ENCODE assay signal across 9 cellular contexts in the genomic region with DNA sequence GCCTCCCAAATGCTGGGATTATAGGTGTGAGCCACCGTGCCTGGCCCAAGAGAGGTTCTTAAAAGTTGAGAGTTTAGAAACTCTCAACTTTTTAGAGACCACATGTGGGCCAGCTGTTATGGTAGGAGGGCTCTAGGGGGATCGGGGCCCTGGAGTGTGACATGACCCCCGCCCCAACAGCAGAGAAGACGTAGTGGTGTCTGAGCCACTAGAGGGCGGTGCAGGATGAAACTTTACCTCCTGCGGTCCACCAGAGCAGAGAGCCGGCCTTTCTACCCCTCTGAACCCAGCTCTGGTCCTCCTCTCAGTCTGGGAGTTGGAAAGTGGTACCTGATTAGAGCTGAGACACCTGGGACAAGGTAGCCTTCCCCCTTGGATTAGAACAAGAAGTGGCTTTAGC. TPM values are rescaled to one million over a fixed set of nuclear protein-coding genes. Genes with fewer than 3 reads are reported as not detected.
DNase-seq lines count a peak whose midpoint lies in the region; ATAC-seq and TF ChIP-seq lines count a peak whose summit lies in the region.
"Had no signal": no experiment of that assay in that cellular context is flagged by ENCODE, and none has a peak within 500 bp of the region (broad histone marks: within the 10 kb centered on the region; RNA-seq: fewer than 3 reads in every experiment).

No MANE protein-coding gene starts in this region.

- TF ChIP-seq RAD21 in HCT116 (IDR thresholded peaks at IDR 0.05; ENCODE audit: low read depth): peak; percentile 74

- peaks cover 50% of the 10 kb centered on the region for H3K36me3 Mint-ChIP-seq in activated CD8-positive, alpha-beta memory T cell treated with anti-CD3 and anti-CD28 coated beads, Interleukin-2, amount 10 ng/mL, durations not matched to agents 7 days and 5 days
- H3K36me3 Mint-ChIP-seq in naive thymus-derived CD4-positive, alpha-beta T cell: peaks cover 6 to 56% (median 16%) of the 10 kb centered on the region in 5 donors

- no peak overlapping the region for H3K4me3 ChIP-seq in BE2C (ENCODE audit: low read depth, low read length)
- H3K4me3 ChIP-seq in HCT116 (replicated peaks in 1 of 2; ENCODE audit: low read depth in 1 of 2, low read length in 2 of 2): no peak overlapping the region
- H3K4me3 ChIP-seq in epithelial cell of esophagus (ENCODE audit: low read length): no peak overlapping the region
- no peak overlapping the region for H3K4me3 ChIP-seq in naive thymus-derived CD4-positive, alpha-beta T cell (ENCODE audit: low read length)
- H3K4me3 ChIP-seq in transverse colon: no peak overlapping the region
- H3K4me3 ChIP-seq: lung had no signal

- CTCF ChIA-PET in HCT116 (lab: Charles Lee): interaction anchor here (0.8 to 5.5 kb wide), 8 partner anchors 8 to 137 kb away, joined by 3 to 46 read pairs (median 4); partner anchors contain the start of genes CDK5RAP3 and SCRN2
- CTCF ChIA-PET in activated CD8-positive, alpha-beta memory T cell treated with anti-CD3 and anti-CD28 coated beads, Interleukin-2, amount 10 ng/mL, durations not matched to agents 7 days and 5 days (lab: Charles Lee): interaction anchor here (0.6 to 15.7 kb wide), 23 partner anchors 8 to 671 kb away, joined by 3 to 383 read pairs (median 6); partner anchors contain the start of genes CDK5RAP3, PNPO, PRR15L and SCRN2
- CTCF ChIA-PET in naive thymus-derived CD4-positive, alpha-beta T cell (lab: Charles Lee): interaction anchor here (0.7 to 1.7 kb wide), 9 partner anchors 8 to 548 kb away, joined by 3 to 12 read pairs (median 3); partner anchors contain the start of gene CDK5RAP3

- peaks cover 48% of the 10 kb centered on the region for H3K4me1 ChIP-seq in BE2C
- no peaks in the 10 kb centered on the region for H3K4me1 ChIP-seq in HCT116 (ENCODE audit: control insufficient read depth in 1 of 2, insufficient read depth in 2 of 2, low read length in 2 of 2)
- peaks cover 0 to 5% of the 10 kb centered on the region in 2 donors for H3K4me1 ChIP-seq in naive thymus-derived CD4-positive, alpha-beta T cell (ENCODE audit: control insufficient read depth in 2 of 2, insufficient read depth in 2 of 2, low read length in 2 of 2)
- no peaks in the 10 kb centered on the region for H3K4me1 ChIP-seq in transverse colon

- H3K27ac ChIP-seq in HCT116 (ENCODE audit: low read depth, low read length) (no peak overlapping the region), transverse colon (no peak overlapping the region)
- no peak overlapping the region for H3K27ac ChIP-seq in naive thymus-derived CD4-positive, alpha-beta T cell (ENCODE audit: low read depth, low read length)

- no peaks in the 10 kb centered on the region for H4K20me1 ChIP-seq in HCT116 (ENCODE audit: insufficient read depth)

- TF ChIP-seq CTCF in BE2C (IDR thresholded peaks at IDR 0.05; ENCODE audit: low read depth, low read length): peak; percentile 89
- peak; percentile 73 to 88 (median 84) for TF ChIP-seq CTCF in HCT116 (IDR thresholded peaks at IDR 0.05 in 2 of 3, conservative IDR thresholded peaks at IDR 0.05 in 1 of 3; ENCODE audit: borderline replicate concordance in 1 of 3, insufficient read depth in 1 of 3, low read depth in 2 of 3, low read length in 2 of 3)
- TF ChIP-seq CTCF in epithelial cell of esophagus (IDR thresholded peaks at IDR 0.05; ENCODE audit: insufficient read depth, low read depth, low read length, missing control alignments): peak; percentile 68
- peak; percentile 56 to 69 (median 62) for TF ChIP-seq CTCF in transverse colon (IDR thresholded peaks at IDR 0.05)

- H3K36me3 ChIP-seq in BE2C (peaks cover 67% of the 10 kb centered on the region), HCT116 (ENCODE audit: control insufficient read depth in 1 of 2, insufficient read depth in 2 of 2, low read length in 2 of 2) (peaks cover 61 to 72% of the 10 kb centered on the region in 2 experiments), transverse colon (peaks cover 0 to 39% (median 16%) of the 10 kb centered on the region in 4 donors)
- H3K36me3 ChIP-seq in naive thymus-derived CD4-positive, alpha-beta T cell (ENCODE audit: control insufficient read depth in 2 of 3, insufficient read depth in 3 of 3, low read length in 3 of 3): peaks cover 6 to 95% (median 17%) of the 10 kb centered on the region in 3 experiments

- no peaks in the 10 kb centered on the region for H3K9me3 Mint-ChIP-seq in activated CD8-positive, alpha-beta memory T cell treated with anti-CD3 and anti-CD28 coated beads, Interleukin-2, amount 10 ng/mL, durations not matched to agents 7 days and 5 days (ENCODE audit: low read depth)
- H3K9me3 Mint-ChIP-seq in naive thymus-derived CD4-positive, alpha-beta T cell: no peaks in the 10 kb centered on the region

- POLR2A ChIA-PET in HCT116 (lab: Charles Lee): no interaction called here
- POLR2A ChIA-PET in naive thymus-derived CD4-positive, alpha-beta T cell (lab: Charles Lee): interaction anchor here (0.8 kb wide), 1 partner anchor 83 kb away, joined by 3 read pairs; no protein-coding TSS in a partner anchor

- no peaks in the 10 kb centered on the region for H3K9me3 ChIP-seq in BE2C
- H3K9me3 ChIP-seq in HCT116 (ENCODE audit: control insufficient read depth in 1 of 2, insufficient read depth in 1 of 2, low read depth in 1 of 2, low read length in 2 of 2): no peaks in the 10 kb centered on the region
- no peaks in the 10 kb centered on the region for H3K9me3 ChIP-seq in naive thymus-derived CD4-positive, alpha-beta T cell (ENCODE audit: control insufficient read depth in 2 of 3, low read length in 3 of 3)
- H3K9me3 ChIP-seq in transverse colon: no peaks in the 10 kb centered on the region

- peaks cover 30% of the 10 kb centered on the region for H3K4me1 Mint-ChIP-seq in activated CD8-positive, alpha-beta memory T cell treated with anti-CD3 and anti-CD28 coated beads, Interleukin-2, amount 10 ng/mL, durations not matched to agents 7 days and 5 days
- H3K4me1 Mint-ChIP-seq in naive thymus-derived CD4-positive, alpha-beta T cell: peaks cover 0 to 12% (median 4%) of the 10 kb centered on the region in 7 donors

- H2AFZ ChIP-seq in HCT116 (ENCODE audit: low read depth, low read length, poor library complexity, severe bottlenecking): no peak overlapping the region

- no peak for TF ChIP-seq EP300 in transverse colon (IDR thresholded peaks at IDR 0.05; ENCODE audit: low read depth)

- ATAC-seq in HCT116 (peak; percentile 88), GM21423 (IDR thresholded peaks at IDR 0.05; ENCODE audit: unreplicated experiment) (no peak)
- ATAC-seq in activated CD8-positive, alpha-beta memory T cell treated with anti-CD3 and anti-CD28 coated beads, Interleukin-2, amount 10 ng/mL, durations not matched to agents 7 days and 5 days: peak; percentile 83
- peak; percentile 78 for ATAC-seq in naive thymus-derived CD4-positive, alpha-beta T cell

- DNase-seq in BE2C (peak; percentile 84), HCT116 (ENCODE audit: low read depth, low spot score) (no peak), NCI-H748 (lab: John Stamatoyannopoulos, UW; ENCODE audit: unreplicated experiment) (peak; percentile 61), epithelial cell of esophagus (ENCODE audit: low read depth) (peak; percentile 58), transverse colon (peak; percentile 50)
- peak; percentile 76 for DNase-seq in activated CD8-positive, alpha-beta memory T cell treated with anti-CD3 and anti-CD28 coated beads, Interleukin-2, amount 10 ng/mL, durations not matched to agents 7 days and 5 days
- DNase-seq in naive thymus-derived CD4-positive, alpha-beta T cell: peak in 7 of 9 donors; percentile 18 to 52 (median 35)

- H3K27me3 ChIP-seq in BE2C (no peaks in the 10 kb centered on the region), HCT116 (ENCODE audit: insufficient read depth, low read length) (no peaks in the 10 kb centered on the region), transverse colon (no peaks in the 10 kb centered on the region)
- H3K27me3 ChIP-seq in naive thymus-derived CD4-positive, alpha-beta T cell (ENCODE audit: control insufficient read depth in 2 of 2, insufficient read depth in 2 of 2, low read length in 2 of 2): no peaks in the 10 kb centered on the region

- H3K27ac Mint-ChIP-seq in activated CD8-positive, alpha-beta memory T cell treated with anti-CD3 and anti-CD28 coated beads, Interleukin-2, amount 10 ng/mL, durations not matched to agents 7 days and 5 days: no peak overlapping the region
- H3K27ac Mint-ChIP-seq in naive thymus-derived CD4-positive, alpha-beta T cell: no peak overlapping the region

- no peak overlapping the region for H3K4me3 Mint-ChIP-seq in activated CD8-positive, alpha-beta memory T cell treated with anti-CD3 and anti-CD28 coated beads, Interleukin-2, amount 10 ng/mL, durations not matched to agents 7 days and 5 days
- no peak overlapping the region for H3K4me3 Mint-ChIP-seq in naive thymus-derived CD4-positive, alpha-beta T cell

- H3K4me2 ChIP-seq in HCT116 (ENCODE audit: low read length): no peak overlapping the region

- H3K9ac ChIP-seq in HCT116 (ENCODE audit: low read length): no peak overlapping the region

- in situ Hi-C loops in transverse colon (cut with MboI; ENCODE audit: low pct_ligation_motif_present in 1 of 4, low pct_unique_long_range_greater_than_20kb in 1 of 4, low sequenced_read_pairs in 3 of 4): no loop called here

- RAD21 ChIA-PET in HCT116 (lab: Charles Lee; ENCODE audit: low non-redundant PET in 1 of 2, low total read pairs in 2 of 2, uncharacterized antibody in 2 of 2, unreplicated experiment in 2 of 2): interaction anchor here in 1 of 2 experiments (0.7 to 1.4 kb wide), 3 partner anchors 37 to 102 kb away, joined by 4 read pairs; no protein-coding TSS in a partner anchor

- intact Hi-C loops in HCT116 (cut with micrococcal nuclease): loop anchor here (1.0 kb wide), 1 partner anchor 40 kb away; no protein-coding TSS in a partner anchor
- intact Hi-C loops in naive thymus-derived CD4-positive, alpha-beta T cell (cut with micrococcal nuclease): loop anchor here (1.0 to 5.0 kb wide), 3 partner anchors 46 to 154 kb away; no protein-coding TSS in a partner anchor
- intact Hi-C loops in transverse colon (cut with DNase I; ENCODE audit: low total_unique reads): no loop called here

- BruUV-seq in HCT116 (replicated peaks; lab: Mats Ljungman, UMichigan): no TSS peak

- H3K79me2 ChIP-seq in HCT116 (ENCODE audit: insufficient read depth, low read length): no peaks in the 10 kb centered on the region

- no peaks in the 10 kb centered on the region for H3K27me3 Mint-ChIP-seq in activated CD8-positive, alpha-beta memory T cell treated with anti-CD3 and anti-CD28 coated beads, Interleukin-2, amount 10 ng/mL, durations not matched to agents 7 days and 5 days
- H3K27me3 Mint-ChIP-seq in naive thymus-derived CD4-positive, alpha-beta T cell: no peaks in the 10 kb centered on the region

- no peaks in the 10 kb centered on the region for H3K9me2 ChIP-seq in HCT116 (ENCODE audit: insufficient read depth)

- no peak for TF ChIP-seq POLR2A in HCT116 (IDR thresholded peaks at IDR 0.05; ENCODE audit: borderline replicate concordance, extremely low read depth, insufficient read depth, insufficient read length)
- TF ChIP-seq POLR2A in transverse colon (IDR thresholded peaks at IDR 0.05): no peak

- WGBS in transverse colon (ENCODE audit: low coverage in 1 of 2), 2 donors: 17% methylated on average over 7 of the region's 7 CpGs; no CpG with 5 or more reads in 1 of the 2 donors

RNA-seq across cellular contexts. Expression of gene CDK5RAP3, which starts 7.4 kb away (rescaled TPM):
- 175 TPM for polyA plus RNA-seq in BE2C (2012; ENCODE audit: insufficient read depth, insufficient read length, low read depth)
- total RNA-seq in HCT116 (2021; ENCODE audit: unreplicated experiment): 255 TPM
- polyA plus RNA-seq in HCT116 (2012): 315 and 319 TPM in 2 replicates
- total RNA-seq in activated CD8-positive, alpha-beta memory T cell treated with anti-CD3 and anti-CD28 coated beads, Interleukin-2, amount 10 ng/mL, durations not matched to agents 7 days and 5 days: 100 to 1,000 TPM; 215 to 262 TPM
- total RNA-seq in naive thymus-derived CD4-positive, alpha-beta T cell: 100 to 1,000 TPM; 238 to 349 (median 276) TPM
- 10 to 100 TPM; 72.4 to 86.8 TPM for polyA plus RNA-seq in naive thymus-derived CD4-positive, alpha-beta T cell
- 100 to 1,000 TPM; 159 to 540 (median 296) TPM for total RNA-seq in transverse colon

RNA-seq across cellular contexts. Expression of gene PRR15L, which starts 20.6 kb away (rescaled TPM):
- not detected for polyA plus RNA-seq in BE2C (2012; ENCODE audit: insufficient read depth, insufficient read length, low read depth)
- total RNA-seq in HCT116 (2021; ENCODE audit: unreplicated experiment) (0.34 TPM), transverse colon (100 to 1,000 TPM; 111 to 230 (median 182) TPM)
- polyA plus RNA-seq in HCT116 (2012): 0.84 and 0.99 TPM in 2 replicates
- total RNA-seq in activated CD8-positive, alpha-beta memory T cell treated with anti-CD3 and anti-CD28 coated beads, Interleukin-2, amount 10 ng/mL, durations not matched to agents 7 days and 5 days: not detected
- total RNA-seq in naive thymus-derived CD4-positive, alpha-beta T cell: not detected
- under 1 TPM in 1 of 2 donors, not detected in 1; 0.32 TPM for polyA plus RNA-seq in naive thymus-derived CD4-positive, alpha-beta T cell

RNA-seq across cellular contexts. Expression of gene PNPO, which starts 37.0 kb away (rescaled TPM):
- polyA plus RNA-seq in BE2C (2012; ENCODE audit: insufficient read depth, insufficient read length, low read depth): 8.7 TPM
- total RNA-seq in HCT116 (2021; ENCODE audit: unreplicated experiment) (74.9 TPM), transverse colon (10 to 100 TPM in 3 of 4 donors, 1 to 10 TPM in 1; 7.4 to 83.8 (median 31.6) TPM)
- polyA plus RNA-seq in HCT116 (2012): 34.5 and 36.3 TPM in 2 replicates
- total RNA-seq in activated CD8-positive, alpha-beta memory T cell treated with anti-CD3 and anti-CD28 coated beads, Interleukin-2, amount 10 ng/mL, durations not matched to agents 7 days and 5 days: 10 to 100 TPM; 28.0 to 30.4 TPM
- 10 to 100 TPM; 12.0 to 35.7 (median 14.1) TPM for total RNA-seq in naive thymus-derived CD4-positive, alpha-beta T cell
- 10 to 100 TPM; 16.2 to 25.1 TPM for polyA plus RNA-seq in naive thymus-derived CD4-positive, alpha-beta T cell

RNA-seq across cellular contexts. Expression of gene COPZ2, which starts 59.3 kb away (rescaled TPM):
- 9.3 TPM for polyA plus RNA-seq in BE2C (2012; ENCODE audit: insufficient read depth, insufficient read length, low read depth)
- not detected for total RNA-seq in HCT116 (2021; ENCODE audit: unreplicated experiment)
- 0.14 TPM in 1 of 2 replicates, not detected in the other for polyA plus RNA-seq in HCT116 (2012)
- total RNA-seq in activated CD8-positive, alpha-beta memory T cell treated with anti-CD3 and anti-CD28 coated beads, Interleukin-2, amount 10 ng/mL, durations not matched to agents 7 days and 5 days: 10 to 100 TPM in 1 of 2 experiments, 1 to 10 TPM in 1; 5.4 to 14.1 TPM
- 1 to 10 TPM in 4 of 5 experiments, under 1 TPM in 1; 0.81 to 5.5 (median 1.9) TPM for total RNA-seq in naive thymus-derived CD4-positive, alpha-beta T cell
- polyA plus RNA-seq in naive thymus-derived CD4-positive, alpha-beta T cell: under 1 TPM; 0.75 to 0.99 TPM
- total RNA-seq in transverse colon: 10 to 100 TPM in 2 of 4 donors, 1 to 10 TPM in 2; 6.0 to 11.2 (median 8.3) TPM

Comparison
In these comparisons a context has a peak if more than half of its experiments do, and no peak if none do; other contexts are left out.
1. RNA of gene PRR15L, which starts 20.6 kb away (total RNA-seq): 111 to 230 TPM in transverse colon; 0.34 TPM in HCT116 (single experiment), not detected in activated CD8-positive, alpha-beta memory T cell treated with anti-CD3 and anti-CD28 coated beads, Interleukin-2, amount 10 ng/mL, durations not matched to agents 7 days and 5 days and not detected in naive thymus-derived CD4-positive, alpha-beta T cell; every median in the first group is over 10 times any median in the second.
2. Peak in every context shown above with its lines, with median percentiles within 50 percentile points of each other: CTCF ChIP-seq.